9 cellular contexts compared by ENCODE assay signal in genomic region chr2:55487686-55488085, GRCh38.
"Had no signal": no experiment of that assay in that cellular context is flagged by ENCODE, and none has a peak within 500 bp of the region (broad histone marks: within the 10 kb centered on the region; RNA-seq: fewer than 3 reads in every experiment).

No MANE protein-coding gene starts in this region.

- DNase-seq: IMR-90, Karpas-422, Kasumi-1, KBM-7, KG1 had no signal

- ATAC-seq: HepG2 had no signal

- FAIRE-seq: HepG2, HTR-8/SVneo had no signal

- H3K9ac ChIP-seq: KMS-11 had no signal

- H3K27ac ChIP-seq: HL-60, KMS-11 had no signal

- H3K4me2 ChIP-seq: KMS-11 had no signal
